ENCODE assay signal across 8 cellular contexts in genomic region chr1:231420959-231421615, GRCh38. TPM values are rescaled to one million over a fixed set of nuclear protein-coding genes. Genes with fewer than 3 reads are reported as not detected.
DNase-seq lines count a peak whose midpoint lies in the region; ATAC-seq and TF ChIP-seq lines count a peak whose summit lies in the region.

No MANE protein-coding gene starts in this region.

- no peaks in the 10 kb centered on the region for H3K27me3 ChIP-seq in lung (ENCODE audit: control insufficient read depth, insufficient read depth)

- H3K9me3 ChIP-seq in lung (ENCODE audit: control insufficient read depth in 2 of 2, insufficient read depth in 1 of 2, low read length in 1 of 2) = no peaks in the 10 kb centered on the region

- WGBS in lung, 2 donors = 0% methylated on average over 57 to 71 of the region's 71 CpGs

- peak; percentile 3 for ATAC-seq in lung (ENCODE audit: insufficient read depth, low FRiP score)

- peak overlapping the region; percentile 76 for H3K4me3 ChIP-seq in lung

- H3K27ac ChIP-seq in lung (ENCODE audit: low read depth in 1 of 2, low read length in 1 of 2) = peak overlapping the region; percentile 92 to 100

- H3K36me3 ChIP-seq in lung (ENCODE audit: control insufficient read depth in 2 of 2, insufficient read depth in 2 of 2, low read length in 2 of 2) = peaks cover 0 to 2% of the 10 kb centered on the region in 2 donors

- in situ Hi-C loops in G401 (cut with HindIII; ENCODE audit: low sequenced_read_pairs) = no loop called here

- DNase-seq in G401 (ENCODE audit: low spot score) (peak; percentile 40), H4 (ENCODE audit: low spot score) (peak; percentile 12), M059J (ENCODE audit: low read depth) (peak; percentile 56), ecto neural progenitor cell (ENCODE audit: low spot score) (peak; percentile 73), lung (ENCODE audit: low spot score) (peak; percentile 34), NCI-H510A (lab: John Stamatoyannopoulos, UW) (no peak)
- DNase-seq in activated CD4-positive, alpha-beta T cell treated with anti-CD3 and anti-CD28 coated beads, Interleukin-2, amount 50 U/mL, for 1 hour = peak; percentile 39
- DNase-seq in stimulated activated CD8-positive, alpha-beta memory T cell treated with anti-CD3 and anti-CD28 coated beads, Interleukin-4, amount 100 ng/mL, for 48 hours = peak; percentile 54

- TF ChIP-seq CTCF in lung (IDR thresholded peaks at IDR 0.05; ENCODE audit: control extremely low read depth, extremely low read depth) = no peak

- peaks cover 3 to 20% of the 10 kb centered on the region in 2 donors for H3K4me1 ChIP-seq in lung (ENCODE audit: control insufficient read depth in 2 of 2, insufficient read depth in 2 of 2, low read length in 2 of 2)

RNA-seq across cellular contexts. Expression of gene EGLN1, which starts 1.0 kb away (rescaled TPM):
- total RNA-seq in G401 (2014; rRNA removed; shearing (Covaris generic)) = 20.6 and 21.6 TPM in 2 replicates
- total RNA-seq in H4 (2014; rRNA removed; shearing (Covaris generic)) = 15.0 and 26.0 TPM in 2 replicates
- 28.5 and 43.5 TPM in 2 replicates for total RNA-seq in M059J (2014; rRNA removed; shearing (Covaris generic))
- total RNA-seq in lung = 10 to 100 TPM; 19.3 to 45.1 TPM
- polyA plus RNA-seq in lung = 10 to 100 TPM in 1 of 2 donors, 1 to 10 TPM in 1; 4.5 to 13.4 TPM
